In genomic region chr7:18770154-18770807, GRCh38 we compare ENCODE assay signal across 17 cellular contexts.
A peak's percentile ranks its signal among the peaks of the same experiment; 100 is the strongest.
DNase-seq lines count a peak whose midpoint lies in the region; ATAC-seq and TF ChIP-seq lines count a peak whose summit lies in the region.
"Had no signal": no experiment of that assay in that cellular context is flagged by ENCODE, and none has a peak within 500 bp of the region (broad histone marks: within the 10 kb centered on the region; RNA-seq: fewer than 3 reads in every experiment).

No MANE protein-coding gene starts in this region.

- no peaks in the 10 kb centered on the region for H3K27me3 Mint-ChIP-seq in nephron progenitor cell (ENCODE audit: low read depth, poor library complexity)
- H3K27me3 Mint-ChIP-seq: CD4-positive, alpha-beta T cell; natural killer cell treated with Interleukin-12 subunit alpha and Interleukin-12 subunit beta and Interleukin-15 and Interleukin-18, amount 100 ng/mL, for 72 hours had no signal

- no peak for TF ChIP-seq CTCF in PC-3 (conservative IDR thresholded peaks at IDR 0.05; ENCODE audit: low read depth, low read length)
- TF ChIP-seq CTCF in epithelial cell of esophagus (IDR thresholded peaks at IDR 0.05; ENCODE audit: insufficient read depth, low read depth, low read length, missing control alignments): no peak
- TF ChIP-seq CTCF in nephron progenitor cell (IDR thresholded peaks at IDR 0.05): no peak
- no peak for TF ChIP-seq CTCF in right atrium auricular region (IDR thresholded peaks at IDR 0.05)

- H3K79me2 ChIP-seq in PC-3 (ENCODE audit: low read length): no peaks in the 10 kb centered on the region

- CTCF ChIA-PET in PC-3 (lab: Charles Lee): interaction anchor here (1.0 kb wide), 1 partner anchor 412 kb away, joined by 3 read pairs; no protein-coding TSS in a partner anchor

- H3K36me3 ChIP-seq in BLaER1 (no peaks in the 10 kb centered on the region), PC-3 (ENCODE audit: low read depth, low read length) (no peaks in the 10 kb centered on the region), right atrium auricular region (no peaks in the 10 kb centered on the region)
- H3K36me3 ChIP-seq: ascending aorta had no signal

- no peaks in the 10 kb centered on the region for H3K36me3 Mint-ChIP-seq in nephron progenitor cell (ENCODE audit: low read depth)
- H3K36me3 Mint-ChIP-seq: natural killer cell treated with Interleukin-12 subunit alpha and Interleukin-12 subunit beta and Interleukin-15 and Interleukin-18, amount 100 ng/mL, for 72 hours had no signal

- H3K4me3 Mint-ChIP-seq in nephron progenitor cell: no peak overlapping the region
- H3K4me3 Mint-ChIP-seq: activated T-cell treated with anti-CD3 and anti-CD28 coated beads, Interleukin-2, amount 50 U/mL, for 4 hours; CD4-positive, alpha-beta T cell; natural killer cell treated with Interleukin-12 subunit alpha and Interleukin-12 subunit beta and Interleukin-15 and Interleukin-18, amount 100 ng/mL, for 72 hours had no signal

- H3K27ac Mint-ChIP-seq in nephron progenitor cell: peak overlapping the region; percentile 18
- H3K27ac Mint-ChIP-seq: CD4-positive, alpha-beta T cell; natural killer cell treated with Interleukin-12 subunit alpha and Interleukin-12 subunit beta and Interleukin-15 and Interleukin-18, amount 100 ng/mL, for 72 hours had no signal

- DNase-seq in PC-3 (peak; percentile 74), epithelial cell of esophagus (ENCODE audit: low read depth) (peak; percentile 57), nephron progenitor cell (no peak), T1000 (lab: John Stamatoyannopoulos, UW) (no peak), cardiac septum (ENCODE audit: low spot score) (no peak), right atrium auricular region (ENCODE audit: low spot score) (no peak), NOMO-1 treated with dmso at 0.1 percent for 144 hours (lab: John Stamatoyannopoulos, UW; ENCODE audit: unreplicated experiment) (no peak)
- DNase-seq: activated CD4-positive, alpha-beta T cell treated with anti-CD3 and anti-CD28 coated beads for 1 hour; activated T-cell treated with anti-CD3 and anti-CD28 coated beads, Interleukin-2, amount 50 U/mL, for 4 hours; CD4-positive, alpha-beta T cell; erythroblast; NCI-H1092; NCI-H526; stimulated activated CD4-positive, alpha-beta T cell treated with anti-CD3 and anti-CD28 coated beads, Interleukin-15, amount 100 ng/mL, for 24 hours had no signal

- H3K4me2 ChIP-seq in BLaER1 (peak overlapping the region; percentile 56), PC-3 (ENCODE audit: low read length) (peak overlapping the region; percentile 32)

- H3K4me3 ChIP-seq in BLaER1 (no peak overlapping the region), PC-3 (ENCODE audit: low read length) (no peak overlapping the region), epithelial cell of esophagus (ENCODE audit: low read length) (no peak overlapping the region), right atrium auricular region (no peak overlapping the region)
- H3K4me3 ChIP-seq: ascending aorta had no signal

- H3K27me3 ChIP-seq in BLaER1 (no peaks in the 10 kb centered on the region), PC-3 (ENCODE audit: low read length) (no peaks in the 10 kb centered on the region), right atrium auricular region (no peaks in the 10 kb centered on the region)
- H3K27me3 ChIP-seq: ascending aorta had no signal

- H3K9me2 ChIP-seq in PC-3 (replicated peaks; ENCODE audit: low read length): no peaks in the 10 kb centered on the region

- peaks cover 12% of the 10 kb centered on the region for H3K4me1 Mint-ChIP-seq in nephron progenitor cell

- POLR2A ChIA-PET in PC-3 (lab: Charles Lee; ENCODE audit: unreplicated experiment): interaction anchor here (0.6 kb wide), 1 partner anchor 29 kb away, joined by 6 read pairs; no protein-coding TSS in a partner anchor

- ATAC-seq in PC-3: peak; percentile 90
- ATAC-seq: activated T-cell treated with anti-CD3 and anti-CD28 coated beads, Interleukin-2, amount 50 U/mL, for 4 hours had no signal

- H4K20me1 ChIP-seq in BLaER1: no peaks in the 10 kb centered on the region
- no peaks in the 10 kb centered on the region for H4K20me1 ChIP-seq in PC-3 (ENCODE audit: low read length)

- intact Hi-C loops in PC-3 (cut with micrococcal nuclease) (loop anchor here (10.0 kb wide), 1 partner anchor 285 kb away; no protein-coding TSS in a partner anchor), cardiac septum (cut with DNase I) (no loop called here)

- H3K27ac ChIP-seq in BLaER1 (no peak overlapping the region; the same call in 1 of the 2 replicates), PC-3 (ENCODE audit: low read length) (peak overlapping the region; percentile 53), right atrium auricular region (no peak overlapping the region)
- H3K27ac ChIP-seq: ascending aorta had no signal

- peak overlapping the region; percentile 43 for H2AFZ ChIP-seq in PC-3 (ENCODE audit: low read length)

- no peak overlapping the region for H3K9ac ChIP-seq in BLaER1
- H3K9ac ChIP-seq in PC-3 (ENCODE audit: low read length): no peak overlapping the region

- no peaks in the 10 kb centered on the region for H3F3A ChIP-seq in PC-3 (ENCODE audit: low read length, unreplicated experiment)

- H3K4me1 ChIP-seq in BLaER1: peaks cover 19% of the 10 kb centered on the region
- peaks cover 26% of the 10 kb centered on the region for H3K4me1 ChIP-seq in PC-3 (ENCODE audit: insufficient read depth, low read length)
- no peaks in the 10 kb centered on the region for H3K4me1 ChIP-seq in right atrium auricular region
- H3K4me1 ChIP-seq: ascending aorta had no signal

- no peaks in the 10 kb centered on the region for H3K9me3 Mint-ChIP-seq in nephron progenitor cell
- H3K9me3 Mint-ChIP-seq: activated T-cell treated with anti-CD3 and anti-CD28 coated beads, Interleukin-2, amount 50 U/mL, for 4 hours; CD4-positive, alpha-beta T cell; natural killer cell treated with Interleukin-12 subunit alpha and Interleukin-12 subunit beta and Interleukin-15 and Interleukin-18, amount 100 ng/mL, for 72 hours had no signal

- H3K9me3 ChIP-seq in BLaER1: no peaks in the 10 kb centered on the region
- no peaks in the 10 kb centered on the region for H3K9me3 ChIP-seq in PC-3 (ENCODE audit: low read length)
- no peaks in the 10 kb centered on the region for H3K9me3 ChIP-seq in right atrium auricular region
- H3K9me3 ChIP-seq: ascending aorta had no signal

- no TSS peak for BruUV-seq in PC-3 (replicated peaks; lab: Mats Ljungman, UMichigan)

Comparison
In these comparisons a context has a peak if more than half of its experiments do, and no peak if none do; other contexts are left out.
1. DNase-seq: peak in PC-3 (single experiment) and epithelial cell of esophagus (single experiment); none in nephron progenitor cell (single experiment), T1000 (single experiment), cardiac septum (single experiment), right atrium auricular region (single experiment) and NOMO-1 treated with dmso at 0.1 percent for 144 hours (single experiment).